Comparison of ENCODE assay signal across 26 cellular contexts in the genomic region with DNA sequence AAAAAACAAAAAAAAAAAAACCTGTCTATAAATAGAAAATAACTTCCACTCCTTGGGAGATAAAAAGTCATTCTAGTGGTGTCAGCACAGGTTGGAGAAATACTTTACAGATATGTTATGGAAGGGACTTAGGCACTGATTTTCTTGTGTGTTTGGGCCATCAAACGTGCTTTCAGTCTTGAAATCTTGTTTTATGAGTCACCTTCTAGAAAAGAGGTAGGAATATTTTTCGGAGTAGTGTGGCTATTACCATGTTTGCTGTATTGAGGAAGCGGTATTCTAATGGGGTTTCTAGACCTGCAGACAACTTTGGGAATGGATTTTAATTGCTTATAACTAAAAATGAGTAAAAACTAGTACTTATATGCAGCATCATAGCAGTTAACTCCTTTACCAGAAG. TPM values are rescaled to one million over a fixed set of nuclear protein-coding genes. Genes with fewer than 3 reads are reported as not detected.
DNase-seq lines count a peak whose midpoint lies in the region; ATAC-seq and TF ChIP-seq lines count a peak whose summit lies in the region.
"Had no signal": no experiment of that assay in that cellular context is flagged by ENCODE, and none has a peak within 500 bp of the region (broad histone marks: within the 10 kb centered on the region; RNA-seq: fewer than 3 reads in every experiment).

No MANE protein-coding gene starts in this region.

- no peaks in the 10 kb centered on the region for H3K36me3 Mint-ChIP-seq in GM23338 (ENCODE audit: low read depth)
- H3K36me3 Mint-ChIP-seq in activated CD8-positive, alpha-beta memory T cell treated with anti-CD3 and anti-CD28 coated beads, Interleukin-2, amount 10 ng/mL, durations not matched to agents 7 days and 5 days: no peaks in the 10 kb centered on the region
- H3K36me3 Mint-ChIP-seq: CD4-positive, CD25-positive, alpha-beta regulatory T cell had no signal

- no peak overlapping the region for H2AFZ ChIP-seq in PC-9
- no peak overlapping the region for H2AFZ ChIP-seq in parathyroid adenoma
- no peak overlapping the region for H2AFZ ChIP-seq in GM23338

- WGBS in urinary bladder: 85% methylated on average over 3 of the region's 3 CpGs

- H3K9me3 ChIP-seq in PC-9 (ENCODE audit: insufficient read depth, low read depth): peaks cover 4% of the 10 kb centered on the region; the same call in 1 of the 2 replicates
- H3K9me3 ChIP-seq in parathyroid adenoma (ENCODE audit: control insufficient read depth, low read length): no peaks in the 10 kb centered on the region
- H3K9me3 ChIP-seq: Peyer's patch, right atrium auricular region, spleen, thyroid gland had no signal

- TF ChIP-seq CTCF in PC-9 (conservative IDR thresholded peaks at IDR 0.05) (no peak), parathyroid adenoma (IDR thresholded peaks at IDR 0.05) (no peak), GM23338 (conservative IDR thresholded peaks at IDR 0.05; ENCODE audit: low read depth in 2 of 2) (no peak)

- no peak overlapping the region for H3K4me3 ChIP-seq in PC-9
- no peak overlapping the region for H3K4me3 ChIP-seq in parathyroid adenoma (ENCODE audit: low read depth, low read length)
- H3K4me3 ChIP-seq in urinary bladder (ENCODE audit: low read depth, low read length): no peak overlapping the region
- no peak overlapping the region for H3K4me3 ChIP-seq in GM23338
- H3K4me3 ChIP-seq: Peyer's patch, right atrium auricular region, spleen, thyroid gland had no signal

- peaks cover 16% of the 10 kb centered on the region for H3F3A ChIP-seq in PC-9 (ENCODE audit: insufficient read depth, low read depth)
- H3F3A ChIP-seq in GM23338 (replicated peaks; ENCODE audit: low read depth): no peaks in the 10 kb centered on the region

- no peak overlapping the region; the same call in 1 of the 2 replicates for H3K4me2 ChIP-seq in PC-9
- H3K4me2 ChIP-seq in parathyroid adenoma (ENCODE audit: low read length): no peak overlapping the region
- H3K4me2 ChIP-seq in GM23338: no peak overlapping the region
- H3K4me2 ChIP-seq: KMS-11 had no signal

- H3K27ac Mint-ChIP-seq in GM23338: no peak overlapping the region
- H3K27ac Mint-ChIP-seq in activated CD8-positive, alpha-beta memory T cell treated with anti-CD3 and anti-CD28 coated beads, Interleukin-2, amount 10 ng/mL, durations not matched to agents 7 days and 5 days: no peak overlapping the region
- H3K27ac Mint-ChIP-seq: CD4-positive, CD25-positive, alpha-beta regulatory T cell had no signal

- no peaks in the 10 kb centered on the region for H3K27me3 Mint-ChIP-seq in GM23338 (ENCODE audit: insufficient read depth, low read depth, poor library complexity)
- no peaks in the 10 kb centered on the region for H3K27me3 Mint-ChIP-seq in activated CD8-positive, alpha-beta memory T cell treated with anti-CD3 and anti-CD28 coated beads, Interleukin-2, amount 10 ng/mL, durations not matched to agents 7 days and 5 days
- H3K27me3 Mint-ChIP-seq: CD4-positive, CD25-positive, alpha-beta regulatory T cell had no signal

- DNase-seq in PC-9 (no peak), epithelial cell of prostate (ENCODE audit: low read depth, low spot score) (no peak), GM23338 (ENCODE audit: low spot score) (no peak), DMS53 treated with DMSO at 0.1 percent for 48 hours (lab: John Stamatoyannopoulos, UW; ENCODE audit: unreplicated experiment) (no peak)
- DNase-seq in activated CD8-positive, alpha-beta memory T cell treated with anti-CD3 and anti-CD28 coated beads, Interleukin-2, amount 10 ng/mL, durations not matched to agents 7 days and 5 days: no peak
- DNase-seq: activated CD4-positive, alpha-beta T cell treated with anti-CD3 and anti-CD28 coated beads, Interleukin-2, amount 50 U/mL, for 4 hours; activated naive CD4-positive, alpha-beta T cell treated with Interleukin-2 at 50 U/mL for 16 hours; brain microvascular endothelial cell; CD4-positive, CD25-positive, alpha-beta regulatory T cell; effector CD4-positive, alpha-beta T cell; mesenchymal stem cell; NCI-H1436 treated with DMSO at 0.1 percent for 48 hours; NCI-H69; Peyer's patch; SHP77; spleen; stimulated activated CD4-positive, alpha-beta T cell treated with anti-CD3 and anti-CD28 coated beads, Interleukin-2, amount 100 ng/mL, for 24 hours; stimulated activated naive CD8-positive, alpha-beta T cell treated with anti-CD3 and anti-CD28 coated beads, Interleukin-15, Interleukin-2, amounts not matched to agents 100 U/mL and 50 U/mL, for 24 hours; T-helper 2 cell; thyroid gland had no signal

- H3K9me2 ChIP-seq in PC-9 (ENCODE audit: insufficient read depth) (no peaks in the 10 kb centered on the region), GM23338 (ENCODE audit: insufficient read depth) (no peaks in the 10 kb centered on the region)

- H3K79me2 ChIP-seq in PC-9 (ENCODE audit: low read depth) (no peaks in the 10 kb centered on the region), parathyroid adenoma (no peaks in the 10 kb centered on the region), GM23338 (replicated peaks; ENCODE audit: insufficient read depth) (no peaks in the 10 kb centered on the region)

- CTCF ChIA-PET in PC-9 (lab: Charles Lee): interaction anchor here (0.9 kb wide), 1 partner anchor 12 kb away, joined by 3 read pairs; the partner anchor contains the start of gene HNMT
- CTCF ChIA-PET in activated CD8-positive, alpha-beta memory T cell treated with anti-CD3 and anti-CD28 coated beads, Interleukin-2, amount 10 ng/mL, durations not matched to agents 7 days and 5 days (lab: Charles Lee): no interaction called here

- peaks cover 13% of the 10 kb centered on the region for H3K4me1 Mint-ChIP-seq in GM23338
- no peaks in the 10 kb centered on the region for H3K4me1 Mint-ChIP-seq in activated CD8-positive, alpha-beta memory T cell treated with anti-CD3 and anti-CD28 coated beads, Interleukin-2, amount 10 ng/mL, durations not matched to agents 7 days and 5 days
- H3K4me1 Mint-ChIP-seq: CD4-positive, CD25-positive, alpha-beta regulatory T cell had no signal

- H3K27ac ChIP-seq in PC-9 (peak overlapping the region; percentile 78), epithelial cell of prostate (peak overlapping the region; percentile 82), parathyroid adenoma (peak overlapping the region; percentile 91), urinary bladder (ENCODE audit: low read depth) (peak overlapping the region; percentile 23), GM23338 (ENCODE audit: low read depth) (no peak overlapping the region)
- H3K27ac ChIP-seq: brain microvascular endothelial cell, KMS-11, right atrium auricular region, spleen, thyroid gland had no signal

- H3K36me3 ChIP-seq in PC-9 (ENCODE audit: low read depth) (no peaks in the 10 kb centered on the region), parathyroid adenoma (ENCODE audit: control insufficient read depth, insufficient read depth, low read length) (no peaks in the 10 kb centered on the region), urinary bladder (ENCODE audit: insufficient read depth) (no peaks in the 10 kb centered on the region), GM23338 (ENCODE audit: insufficient read depth) (no peaks in the 10 kb centered on the region)
- H3K36me3 ChIP-seq: brain microvascular endothelial cell, Peyer's patch, right atrium auricular region, spleen, thyroid gland had no signal

- no peak overlapping the region for H3K4me3 Mint-ChIP-seq in GM23338
- no peak overlapping the region for H3K4me3 Mint-ChIP-seq in activated CD8-positive, alpha-beta memory T cell treated with anti-CD3 and anti-CD28 coated beads, Interleukin-2, amount 10 ng/mL, durations not matched to agents 7 days and 5 days
- H3K4me3 Mint-ChIP-seq: CD4-positive, CD25-positive, alpha-beta regulatory T cell had no signal

- H3K27me3 ChIP-seq in PC-9 (ENCODE audit: insufficient read depth, low read depth): no peaks in the 10 kb centered on the region
- H3K27me3 ChIP-seq in parathyroid adenoma (ENCODE audit: control insufficient read depth, insufficient read depth, low read length): no peaks in the 10 kb centered on the region
- H3K27me3 ChIP-seq in GM23338 (ENCODE audit: insufficient read depth): no peaks in the 10 kb centered on the region
- H3K27me3 ChIP-seq: brain microvascular endothelial cell, Peyer's patch, right atrium auricular region, spleen, thyroid gland had no signal

- H4K20me1 ChIP-seq in PC-9 (ENCODE audit: insufficient read depth) (no peaks in the 10 kb centered on the region), GM23338 (replicated peaks; ENCODE audit: insufficient read depth) (no peaks in the 10 kb centered on the region)

- H3K4me1 ChIP-seq in PC-9 (replicated peaks; ENCODE audit: insufficient read depth): peaks cover 31% of the 10 kb centered on the region
- peaks cover 22% of the 10 kb centered on the region for H3K4me1 ChIP-seq in parathyroid adenoma
- no peaks in the 10 kb centered on the region for H3K4me1 ChIP-seq in urinary bladder (ENCODE audit: insufficient read depth)
- no peaks in the 10 kb centered on the region for H3K4me1 ChIP-seq in GM23338 (ENCODE audit: insufficient read depth)
- H3K4me1 ChIP-seq: right atrium auricular region, thyroid gland had no signal

- ATAC-seq in GM23338: no peak
- ATAC-seq in activated CD8-positive, alpha-beta memory T cell treated with anti-CD3 and anti-CD28 coated beads, Interleukin-2, amount 10 ng/mL, durations not matched to agents 7 days and 5 days: no peak
- ATAC-seq: activated CD4-positive, CD25-positive, alpha-beta regulatory T cell treated with anti-CD3 and anti-CD28 coated beads, Interleukin-2, amount 50 U/mL, for 24 hours; stimulated activated naive CD8-positive, alpha-beta T cell treated with anti-CD3 and anti-CD28 coated beads, Interleukin-15, Interleukin-2, amounts not matched to agents 100 U/mL and 50 U/mL, for 24 hours had no signal

- no peak overlapping the region for H3K9ac ChIP-seq in parathyroid adenoma
- H3K9ac ChIP-seq: KMS-11 had no signal

- BruUV-seq in PC-9 (replicated peaks; lab: Mats Ljungman, UMichigan): no TSS peak

- intact Hi-C loops in PC-9 (cut with micrococcal nuclease; ENCODE audit: unreplicated experiment): no loop called here

- H3K9me3 Mint-ChIP-seq in GM23338: no peaks in the 10 kb centered on the region
- no peaks in the 10 kb centered on the region for H3K9me3 Mint-ChIP-seq in activated CD8-positive, alpha-beta memory T cell treated with anti-CD3 and anti-CD28 coated beads, Interleukin-2, amount 10 ng/mL, durations not matched to agents 7 days and 5 days (ENCODE audit: low read depth)

- POLR2A ChIA-PET in PC-9 (lab: Charles Lee; ENCODE audit: unreplicated experiment): no interaction called here

TF ChIP-seq in GM23338, 12 proteins besides CTCF, POLR2A, EP300 and RAD21 (continues in another document):
- TF ChIP-seq JUNB (IDR thresholded peaks at IDR 0.05; ENCODE audit: unreplicated experiment) (no peak), STAT1 (IDR thresholded peaks at IDR 0.05; ENCODE audit: unreplicated experiment) (no peak)

RNA-seq across cellular contexts. Expression of gene HNMT, which starts 12.0 kb away (rescaled TPM):
- total RNA-seq in PC-9 (2021): 16.6 TPM in 2 replicates
- 179 TPM for total RNA-seq in urinary bladder
- polyA plus RNA-seq in urinary bladder: 44.7 TPM
- total RNA-seq in GM23338 (2014; rRNA removed; shearing (Covaris generic)): 3.4 and 5.7 TPM in 2 replicates
- 3.1 and 3.3 TPM in 2 replicates for polyA plus RNA-seq in GM23338 (2016; fragmentation: Nextera tagmentation; extraction: Ambion mirVana)
- total RNA-seq in activated CD8-positive, alpha-beta memory T cell treated with anti-CD3 and anti-CD28 coated beads, Interleukin-2, amount 10 ng/mL, durations not matched to agents 7 days and 5 days: not detected
- total RNA-seq: CD4-positive, CD25-positive, alpha-beta regulatory T cell had no signal
- polyA plus RNA-seq: CD4-positive, CD25-positive, alpha-beta regulatory T cell; neural cell had no signal

Comparison
In these comparisons a context has a peak if more than half of its experiments do, and no peak if none do; other contexts are left out.
1. RNA of gene HNMT, which starts 12.0 kb away (total RNA-seq): 179 TPM in urinary bladder (single experiment); 16.6 TPM in PC-9, 3.4 to 5.7 TPM in GM23338 and not detected in activated CD8-positive, alpha-beta memory T cell treated with anti-CD3 and anti-CD28 coated beads, Interleukin-2, amount 10 ng/mL, durations not matched to agents 7 days and 5 days; every median in the first group is over 10 times any median in the second.